In the genomic region with DNA sequence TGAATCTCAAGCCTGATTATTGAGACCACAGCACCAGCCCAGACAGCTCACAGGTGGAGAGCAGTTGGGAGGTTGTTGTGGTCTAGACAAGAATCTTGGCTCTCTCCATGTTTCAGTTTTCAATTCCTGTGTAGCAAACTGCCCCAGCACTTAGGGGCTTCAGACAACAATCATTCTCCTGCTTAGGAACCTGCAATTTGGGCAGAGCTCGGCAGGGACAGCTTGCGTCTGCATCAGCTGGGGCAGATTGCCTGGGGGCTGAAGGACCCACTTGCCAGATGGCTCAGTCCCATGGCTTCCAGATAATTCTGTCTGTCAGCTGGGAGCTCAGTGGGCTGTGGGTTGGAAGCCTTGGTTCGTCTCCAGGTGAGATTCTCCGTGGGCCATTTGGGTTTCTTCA, we compare ENCODE assay signal across 30 cellular contexts. TPM values are rescaled to one million over a fixed set of nuclear protein-coding genes. Genes with fewer than 3 reads are reported as not detected.
A peak's percentile ranks its signal among the peaks of the same experiment; 100 is the strongest.
DNase-seq lines count a peak whose midpoint lies in the region; ATAC-seq and TF ChIP-seq lines count a peak whose summit lies in the region.
"Had no signal": no experiment of that assay in that cellular context is flagged by ENCODE, and none has a peak within 500 bp of the region (broad histone marks: within the 10 kb centered on the region; RNA-seq: fewer than 3 reads in every experiment).

No MANE protein-coding gene starts in this region.

- TF ChIP-seq CTCF in C4-2B (conservative IDR thresholded peaks at IDR 0.05) (peak; percentile 39), HCT116 (IDR thresholded peaks at IDR 0.05 in 2 of 3, conservative IDR thresholded peaks at IDR 0.05 in 1 of 3; ENCODE audit: borderline replicate concordance in 1 of 3, insufficient read depth in 1 of 3, low read depth in 2 of 3, low read length in 2 of 3) (0 out of 6 replicates have a peak, but pooled peaks of 1 of the 3 experiments have one; percentile 1), OCI-LY7 (conservative IDR thresholded peaks at IDR 0.05; ENCODE audit: low read length) (peak; percentile 46; the same call in 1 of the 2 replicates)

- RAD21 ChIA-PET in HCT116 (lab: Charles Lee; ENCODE audit: low non-redundant PET in 1 of 2, low total read pairs in 2 of 2, uncharacterized antibody in 2 of 2, unreplicated experiment in 2 of 2), result interaction anchor here (0.5 to 0.9 kb wide), 2 partner anchors 19 to 64 kb away, joined by 3 to 5 read pairs; no protein-coding TSS in a partner anchor

- peak overlapping the region; percentile 54; the same call in 1 of the 2 replicates for H3K4me2 ChIP-seq in HCT116 (ENCODE audit: low read length)
- H3K4me2 ChIP-seq in OCI-LY7 (ENCODE audit: low read length), result no peak overlapping the region

- DNase-seq in HCT116 (ENCODE audit: low read depth, low spot score) (no peak), OCI-LY7 (ENCODE audit: low spot score) (no peak), epithelial cell of prostate (ENCODE audit: low read depth, low spot score) (no peak), HEK293T (ENCODE audit: extremely low spot score) (no peak)
- DNase-seq: activated B cell treated with CpG ODN at 0.5 μM for 24 hours, amniotic stem cell, DMS79, GF-D8, hippocampal formation, left colon, NCI-H2029 treated with DMSO at 0.1 percent for 48 hours, upper lobe of left lung had no signal

- no peak overlapping the region for H3K27ac ChIP-seq in C4-2B
- no peak overlapping the region for H3K27ac ChIP-seq in HCT116 (ENCODE audit: low read depth, low read length)
- H3K27ac ChIP-seq in OCI-LY7 (ENCODE audit: low read depth, low read length, poor library complexity, severe bottlenecking), result no peak overlapping the region
- H3K27ac ChIP-seq in epithelial cell of prostate, result peak overlapping the region; percentile 68
- H3K27ac ChIP-seq: gastroesophageal sphincter, HL-60, upper lobe of left lung had no signal

- ATAC-seq in HCT116 (0 out of 2 replicates have a peak, but pooled peaks have one; percentile 37), GM21360 (IDR thresholded peaks at IDR 0.05; ENCODE audit: unreplicated experiment) (no peak), GM19467 (IDR thresholded peaks at IDR 0.05; ENCODE audit: unreplicated experiment) (no peak)
- ATAC-seq: gastroesophageal sphincter, left colon had no signal

- H3K9me2 ChIP-seq in HCT116 (ENCODE audit: insufficient read depth) (no peaks in the 10 kb centered on the region), OCI-LY7 (ENCODE audit: insufficient read depth, low read length) (no peaks in the 10 kb centered on the region)

- no TSS peak for BruUV-seq in HCT116 (replicated peaks; lab: Mats Ljungman, UMichigan)
- no TSS peak for BruUV-seq in OCI-LY7 (replicated peaks; lab: Mats Ljungman, UMichigan)

- CTCF ChIA-PET in HCT116 (lab: Charles Lee), result interaction anchor here (1.0 to 2.6 kb wide), 13 partner anchors 8 to 287 kb away, joined by 3 to 20 read pairs (median 3); no protein-coding TSS in a partner anchor
- CTCF ChIA-PET in OCI-LY7 (lab: Charles Lee; ENCODE audit: unreplicated experiment), result interaction anchor here (0.6 to 1.2 kb wide), 2 partner anchors 9 to 1215 kb away, joined by 3 to 4 read pairs; no protein-coding TSS in a partner anchor
- CTCF ChIA-PET in HEK293T (lab: Yijun Ruan, JAX), result interaction anchor here (0.5 to 2.2 kb wide), 7 partner anchors 10 to 193 kb away, joined by 3 to 8 read pairs (median 4); no protein-coding TSS in a partner anchor

- TF ChIP-seq RAD21 in HCT116 (IDR thresholded peaks at IDR 0.05; ENCODE audit: low read depth), result no peak

- no peaks in the 10 kb centered on the region for H3K79me2 ChIP-seq in HCT116 (ENCODE audit: insufficient read depth, low read length)
- H3K79me2 ChIP-seq in OCI-LY7 (ENCODE audit: insufficient read depth, low read depth, low read length), result no peaks in the 10 kb centered on the region

- TF ChIP-seq POLR2A in HCT116 (IDR thresholded peaks at IDR 0.05; ENCODE audit: borderline replicate concordance, extremely low read depth, insufficient read depth, insufficient read length), result no peak

- peaks cover 0 to 8% of the 10 kb centered on the region in 2 experiments; a peak in 2 of 4 replicates for H3K4me1 ChIP-seq in HCT116 (ENCODE audit: control insufficient read depth in 1 of 2, insufficient read depth in 2 of 2, low read length in 2 of 2)
- H3K4me1 ChIP-seq in OCI-LY7 (ENCODE audit: insufficient read depth, low read length, poor library complexity, severe bottlenecking), result no peaks in the 10 kb centered on the region
- H3K4me1 ChIP-seq: Caco-2, gastroesophageal sphincter, upper lobe of left lung had no signal

- no peak overlapping the region for H3K9ac ChIP-seq in HCT116 (ENCODE audit: low read length)

- H2AFZ ChIP-seq in HCT116 (ENCODE audit: low read depth, low read length, poor library complexity, severe bottlenecking) (no peak overlapping the region), OCI-LY7 (ENCODE audit: low read length) (no peak overlapping the region)

- H3K36me3 ChIP-seq in HCT116 (ENCODE audit: control insufficient read depth in 1 of 2, insufficient read depth in 2 of 2, low read length in 2 of 2) (no peaks in the 10 kb centered on the region), OCI-LY7 (ENCODE audit: insufficient read depth, low read length) (no peaks in the 10 kb centered on the region)
- H3K36me3 ChIP-seq: brain microvascular endothelial cell, gastroesophageal sphincter, upper lobe of left lung had no signal

- H3K4me3 ChIP-seq in HCT116 (replicated peaks in 1 of 2; ENCODE audit: low read depth in 1 of 2, low read length in 2 of 2) (no peak overlapping the region), OCI-LY7 (ENCODE audit: low read depth, low read length, poor library complexity, severe bottlenecking) (no peak overlapping the region)
- H3K4me3 ChIP-seq: gastroesophageal sphincter, upper lobe of left lung had no signal

- H3K27me3 ChIP-seq in HCT116 (ENCODE audit: insufficient read depth, low read length), result no peaks in the 10 kb centered on the region
- H3K27me3 ChIP-seq: brain microvascular endothelial cell, upper lobe of left lung had no signal

- H3K9me3 ChIP-seq in HCT116 (ENCODE audit: control insufficient read depth in 1 of 2, insufficient read depth in 1 of 2, low read depth in 1 of 2, low read length in 2 of 2) (no peaks in the 10 kb centered on the region; a peak in 1 of 4 replicates), OCI-LY7 (ENCODE audit: low read length) (no peaks in the 10 kb centered on the region; the same call in 1 of the 2 replicates)

- POLR2A ChIA-PET in HCT116 (lab: Charles Lee), result interaction anchor here (1.2 kb wide), 1 partner anchor 180 kb away, joined by 4 read pairs; no protein-coding TSS in a partner anchor
- POLR2A ChIA-PET in OCI-LY7 (lab: Charles Lee), result interaction anchor here (1.2 kb wide), 1 partner anchor 14 kb away, joined by 5 read pairs; no protein-coding TSS in a partner anchor
- POLR2A ChIA-PET in HEK293T (lab: Yijun Ruan, JAX), result interaction anchor here (1.9 kb wide), 1 partner anchor 8 kb away, joined by 4 read pairs; no protein-coding TSS in a partner anchor

- H4K20me1 ChIP-seq in HCT116 (ENCODE audit: insufficient read depth) (no peaks in the 10 kb centered on the region), OCI-LY7 (ENCODE audit: insufficient read depth, low read length) (no peaks in the 10 kb centered on the region)

- intact Hi-C loops in HCT116 (cut with micrococcal nuclease), result no loop called here
- intact Hi-C loops in OCI-LY7 (cut with micrococcal nuclease; ENCODE audit: unreplicated experiment), result loop anchor here (1.0 to 10.0 kb wide), 2 partner anchors 65 to 257 kb away; no protein-coding TSS in a partner anchor

TF ChIP-seq in HCT116, 20 proteins besides CTCF, POLR2A, EP300 and RAD21 (continues in another document):
- no peak for TF ChIP-seq ZFX (IDR thresholded peaks at IDR 0.05)
- no peak for TF ChIP-seq JUND (IDR thresholded peaks at IDR 0.05)
- TF ChIP-seq SP1 (IDR thresholded peaks at IDR 0.05; ENCODE audit: low read depth), result no peak
- TF ChIP-seq EGR1 (IDR thresholded peaks at IDR 0.05; ENCODE audit: low read depth), result no peak
- TF ChIP-seq CEBPB (IDR thresholded peaks at IDR 0.05; ENCODE audit: low read depth), result no peak
- TF ChIP-seq, protein P1, sequence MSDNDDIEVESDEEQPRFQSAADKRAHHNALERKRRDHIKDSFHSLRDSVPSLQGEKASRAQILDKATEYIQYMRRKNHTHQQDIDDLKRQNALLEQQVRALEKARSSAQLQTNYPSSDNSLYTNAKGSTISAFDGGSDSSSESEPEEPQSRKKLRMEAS (IDR thresholded peaks at IDR 0.05), result no peak

TF ChIP-seq in HEK293T, 16 proteins besides CTCF, POLR2A, EP300 and RAD21:
- no peak for TF ChIP-seq CTBP1 (IDR thresholded peaks at IDR 0.05; ENCODE audit: borderline replicate concordance)
- TF ChIP-seq ELF4 (IDR thresholded peaks at IDR 0.05), result no peak
- no peak for TF ChIP-seq BHLHE40 (IDR thresholded peaks at IDR 0.05; ENCODE audit: borderline replicate concordance)
- TF ChIP-seq LEF1 (IDR thresholded peaks at IDR 0.05; ENCODE audit: borderline replicate concordance), result no peak
- no peak for TF ChIP-seq FOXA1 (IDR thresholded peaks at IDR 0.05)
- TF ChIP-seq ZNF384 (IDR thresholded peaks at IDR 0.05), result no peak
- no peak for TF ChIP-seq FOXK2 (IDR thresholded peaks at IDR 0.05)
- no peak for TF ChIP-seq FOXM1 (IDR thresholded peaks at IDR 0.05; ENCODE audit: borderline replicate concordance)
- TF ChIP-seq L3MBTL2 (conservative IDR thresholded peaks at IDR 0.05), result no peak
- TF ChIP-seq, protein P2, sequence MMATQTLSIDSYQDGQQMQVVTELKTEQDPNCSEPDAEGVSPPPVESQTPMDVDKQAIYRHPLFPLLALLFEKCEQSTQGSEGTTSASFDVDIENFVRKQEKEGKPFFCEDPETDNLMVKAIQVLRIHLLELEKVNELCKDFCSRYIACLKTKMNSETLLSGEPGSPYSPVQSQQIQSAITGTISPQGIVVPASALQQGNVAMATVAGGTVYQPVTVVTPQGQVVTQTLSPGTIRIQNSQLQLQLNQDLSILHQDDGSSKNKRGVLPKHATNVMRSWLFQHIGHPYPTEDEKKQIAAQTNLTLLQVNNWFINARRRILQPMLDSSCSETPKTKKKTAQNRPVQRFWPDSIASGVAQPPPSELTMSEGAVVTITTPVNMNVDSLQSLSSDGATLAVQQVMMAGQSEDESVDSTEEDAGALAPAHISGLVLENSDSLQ (IDR thresholded peaks at IDR 0.05), result no peak
- no peak for TF ChIP-seq TARDBP (IDR thresholded peaks at IDR 0.05)
- TF ChIP-seq HDGF (IDR thresholded peaks at IDR 0.05; ENCODE audit: borderline replicate concordance), result no peak
- no peak for TF ChIP-seq SUZ12 (IDR thresholded peaks at IDR 0.05)
- TF ChIP-seq NFRKB (IDR thresholded peaks at IDR 0.05), result no peak

RNA-seq across cellular contexts. Expression of a gene that starts 6.9 kb away (rescaled TPM):
- total RNA-seq in HCT116 (2021; ENCODE audit: unreplicated experiment) (not detected), OCI-LY7 (2022) (not detected in 2 replicates)
- polyA plus RNA-seq in HCT116 (2012), result not detected in 2 replicates
- total RNA-seq in OCI-LY7 (2014; rRNA removed; shearing (Covaris generic)), result not detected in 2 replicates
- total RNA-seq: activated B cell treated with CpG ODN at 0.5 μM for 24 hours; activated naive CD4-positive, alpha-beta T cell treated with anti-CD3 and anti-CD28 coated beads for 36 hours; activated T-helper 1 cell treated with anti-CD3 and anti-CD28 coated beads, Interleukin-12 subunit alpha, Interleukin-12 subunit beta, Interleukin-2, Interleukin-4 antibody, amounts not matched to agents 30 ng/mL and 10 ng/mL and 1 ng/mL, durations not matched to agents 14 hours and 24 hours and 36 hours; Caco-2; endothelial cell of umbilical vein; fibroblast of lung; gastroesophageal sphincter; H4; left colon; lung microvascular endothelial cell; mucosa of gallbladder; omental fat pad; SK-MEL-5; skeletal muscle tissue; upper lobe of left lung had no signal
- polyA plus RNA-seq: CD14-positive monocyte, endothelial cell of umbilical vein, fibroblast of lung had no signal
